10 cellular contexts compared by ENCODE assay signal in the genomic region with DNA sequence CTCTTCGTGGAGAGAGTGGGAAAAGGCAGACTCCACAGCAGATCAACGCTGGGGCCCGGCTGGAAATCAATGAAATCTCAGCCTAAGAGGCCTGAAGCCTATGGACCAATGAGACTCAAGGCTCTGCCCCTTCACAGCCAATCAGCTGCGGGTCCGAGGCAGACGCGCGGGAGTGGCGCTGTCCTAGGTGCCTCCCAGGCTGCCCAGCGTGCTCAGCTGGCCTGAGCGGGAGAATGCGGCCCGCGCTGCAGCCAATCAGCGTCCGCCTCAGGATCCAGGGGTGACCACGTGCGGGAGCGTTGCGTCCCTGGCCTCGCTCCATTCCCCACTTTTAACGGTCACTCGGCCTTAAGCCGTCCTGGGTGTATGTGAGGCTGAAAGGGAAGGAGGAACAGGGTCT. TPM values are rescaled to one million over a fixed set of nuclear protein-coding genes. Genes with fewer than 3 reads are reported as not detected.
A peak's percentile ranks its signal among the peaks of the same experiment; 100 is the strongest.
DNase-seq lines count a peak whose midpoint lies in the region; ATAC-seq and TF ChIP-seq lines count a peak whose summit lies in the region.
"Had no signal": no experiment of that assay in that cellular context is flagged by ENCODE, and none has a peak within 500 bp of the region (broad histone marks: within the 10 kb centered on the region; RNA-seq: fewer than 3 reads in every experiment).

A gene with protein sequence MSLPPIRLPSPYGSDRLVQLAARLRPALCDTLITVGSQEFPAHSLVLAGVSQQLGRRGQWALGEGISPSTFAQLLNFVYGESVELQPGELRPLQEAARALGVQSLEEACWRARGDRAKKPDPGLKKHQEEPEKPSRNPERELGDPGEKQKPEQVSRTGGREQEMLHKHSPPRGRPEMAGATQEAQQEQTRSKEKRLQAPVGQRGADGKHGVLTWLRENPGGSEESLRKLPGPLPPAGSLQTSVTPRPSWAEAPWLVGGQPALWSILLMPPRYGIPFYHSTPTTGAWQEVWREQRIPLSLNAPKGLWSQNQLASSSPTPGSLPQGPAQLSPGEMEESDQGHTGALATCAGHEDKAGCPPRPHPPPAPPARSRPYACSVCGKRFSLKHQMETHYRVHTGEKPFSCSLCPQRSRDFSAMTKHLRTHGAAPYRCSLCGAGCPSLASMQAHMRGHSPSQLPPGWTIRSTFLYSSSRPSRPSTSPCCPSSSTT (plus strand): TSS at position 341 of the 400 bp plus-strand sequence. CDS start 10,069 bp downstream, outside the sequence.

- TF ChIP-seq POLR2A in breast epithelium (IDR thresholded peaks at IDR 0.05) = no peak

- no peak within 1 kb of the TSS for H3K56ac ChIP-seq in H9 (ENCODE audit: insufficient read length, low read depth, low read length)

- H3K4me1 ChIP-seq in H9 (ENCODE audit: insufficient read depth, low read length) = no peaks in the 10 kb centered on the region
- H3K4me1 ChIP-seq in breast epithelium = no peaks in the 10 kb centered on the region

- no peaks in the 10 kb centered on the region for H3K9me3 ChIP-seq in H9 (ENCODE audit: control insufficient read depth, low read depth, low read length)
- no peaks in the 10 kb centered on the region for H3K9me3 ChIP-seq in breast epithelium
- H3K9me3 ChIP-seq: left ventricle myocardium inferior had no signal

- H3K36me3 ChIP-seq in breast epithelium = no peaks in the 10 kb centered on the region
- H3K36me3 ChIP-seq: left ventricle myocardium inferior, SJSA1 had no signal

- H2AK5ac ChIP-seq in H9 (ENCODE audit: insufficient read length, low read length) = no peak within 1 kb of the TSS

- H3K18ac ChIP-seq in H9 (ENCODE audit: insufficient read length, low read depth, low read length) = no peak within 1 kb of the TSS

- H3K36me3 Mint-ChIP-seq in H9 (ENCODE audit: insufficient read depth in 1 of 3, low read depth in 3 of 3) = peaks cover 0 to 7% (median 0%) of the 10 kb centered on the region in 3 experiments; a peak in 1 of 7 replicates
- H3K36me3 Mint-ChIP-seq in activated T-helper 1 cell treated with anti-CD3 and anti-CD28 coated beads, Interleukin-12 subunit alpha, Interleukin-12 subunit beta, Interleukin-2, Interleukin-4 antibody, amounts not matched to agents 30 ng/mL and 10 ng/mL and 1 ng/mL, durations not matched to agents 14 hours and 24 hours and 36 hours (ENCODE audit: low read depth) = peaks cover 2% of the 10 kb centered on the region

- peaks cover 33% of the 10 kb centered on the region for H3K27me3 Mint-ChIP-seq in H9 (ENCODE audit: low read depth)
- H3K27me3 Mint-ChIP-seq in activated T-helper 1 cell treated with anti-CD3 and anti-CD28 coated beads, Interleukin-12 subunit alpha, Interleukin-12 subunit beta, Interleukin-2, Interleukin-4 antibody, amounts not matched to agents 30 ng/mL and 10 ng/mL and 1 ng/mL, durations not matched to agents 14 hours and 24 hours and 36 hours (ENCODE audit: insufficient read depth) = no peaks in the 10 kb centered on the region

- H3K4me1 Mint-ChIP-seq in H9 = peaks cover 3 to 7% of the 10 kb centered on the region in 2 experiments
- H3K4me1 Mint-ChIP-seq in activated T-helper 1 cell treated with anti-CD3 and anti-CD28 coated beads, Interleukin-12 subunit alpha, Interleukin-12 subunit beta, Interleukin-2, Interleukin-4 antibody, amounts not matched to agents 30 ng/mL and 10 ng/mL and 1 ng/mL, durations not matched to agents 14 hours and 24 hours and 36 hours (ENCODE audit: low read depth) = peaks cover 11% of the 10 kb centered on the region

- DNase-seq in DMS153 treated with DMSO at 0.1 percent for 48 hours (lab: John Stamatoyannopoulos, UW; ENCODE audit: unreplicated experiment) (peak; percentile 31), H9 (peak; percentile 87), iPS-NIHi11 (ENCODE audit: low spot score) (peak; percentile 94), inferior parietal cortex (ENCODE audit: extremely low spot score) (no peak), HEK293T (ENCODE audit: extremely low spot score) (no peak), breast epithelium (ENCODE audit: low spot score in 2 of 2) (no peak)
- DNase-seq in activated T-helper 1 cell treated with anti-CD3 and anti-CD28 coated beads, Interleukin-12 subunit alpha, Interleukin-12 subunit beta, Interleukin-2, Interleukin-4 antibody, amounts not matched to agents 30 ng/mL and 10 ng/mL and 1 ng/mL, durations not matched to agents 14 hours and 24 hours and 36 hours (ENCODE audit: low spot score) = no peak
- DNase-seq: left ventricle myocardium inferior had no signal

- no peak within 1 kb of the TSS for H2BK20ac ChIP-seq in H9 (ENCODE audit: low read depth, low read length, poor library complexity, severe bottlenecking)

- CTCF ChIA-PET in HEK293T (lab: Yijun Ruan, JAX) = no interaction called here

- no peak for TF ChIP-seq CTCF in H9 (conservative IDR thresholded peaks at IDR 0.05)
- no peak for TF ChIP-seq CTCF in breast epithelium (IDR thresholded peaks at IDR 0.05)

- peak within 1 kb of the TSS in 1 of 2 experiments; percentile 95; a peak in 2 of 5 replicates for H3K4me3 Mint-ChIP-seq in H9
- H3K4me3 Mint-ChIP-seq in activated T-helper 1 cell treated with anti-CD3 and anti-CD28 coated beads, Interleukin-12 subunit alpha, Interleukin-12 subunit beta, Interleukin-2, Interleukin-4 antibody, amounts not matched to agents 30 ng/mL and 10 ng/mL and 1 ng/mL, durations not matched to agents 14 hours and 24 hours and 36 hours = no peak within 1 kb of the TSS

- H3K27ac Mint-ChIP-seq in H9 = no peak within 1 kb of the TSS
- no peak within 1 kb of the TSS for H3K27ac Mint-ChIP-seq in activated T-helper 1 cell treated with anti-CD3 and anti-CD28 coated beads, Interleukin-12 subunit alpha, Interleukin-12 subunit beta, Interleukin-2, Interleukin-4 antibody, amounts not matched to agents 30 ng/mL and 10 ng/mL and 1 ng/mL, durations not matched to agents 14 hours and 24 hours and 36 hours

- H3K27me3 ChIP-seq in H9 (ENCODE audit: insufficient read depth, low read length) (no peaks in the 10 kb centered on the region), breast epithelium (no peaks in the 10 kb centered on the region)

- H3K79me2 ChIP-seq in H9 (ENCODE audit: insufficient read depth, low read length) = no peaks in the 10 kb centered on the region

- no peak for ATAC-seq in HG03460 (IDR thresholded peaks at IDR 0.05; ENCODE audit: unreplicated experiment)

- intact Hi-C loops in activated T-helper 1 cell treated with anti-CD3 and anti-CD28 coated beads, Interleukin-12 subunit alpha, Interleukin-12 subunit beta, Interleukin-2, Interleukin-4 antibody, amounts not matched to agents 30 ng/mL and 10 ng/mL and 1 ng/mL, durations not matched to agents 14 hours and 24 hours and 36 hours (cut with micrococcal nuclease) = no loop called here
- intact Hi-C loops in breast epithelium (cut with DNase I; ENCODE audit: low total_unique reads) = no loop called here

- H2BK120ac ChIP-seq in H9 (ENCODE audit: low read depth, low read length, poor library complexity, severe bottlenecking) = no peak within 1 kb of the TSS

- H3K4me3 ChIP-seq in breast epithelium = no peak within 1 kb of the TSS
- H3K4me3 ChIP-seq: SJSA1 had no signal

- H3K9me3 Mint-ChIP-seq in H9 = peaks cover 0 to 4% of the 10 kb centered on the region in 2 experiments; a peak in 1 of 5 replicates
- H3K9me3 Mint-ChIP-seq in activated T-helper 1 cell treated with anti-CD3 and anti-CD28 coated beads, Interleukin-12 subunit alpha, Interleukin-12 subunit beta, Interleukin-2, Interleukin-4 antibody, amounts not matched to agents 30 ng/mL and 10 ng/mL and 1 ng/mL, durations not matched to agents 14 hours and 24 hours and 36 hours = no peaks in the 10 kb centered on the region

- POLR2A ChIA-PET in HEK293T (lab: Yijun Ruan, JAX) = interaction anchor here (2.4 kb wide), 1 partner anchor 44 kb away, joined by 15 read pairs; a partner anchor contains a TSS

- H3K27ac ChIP-seq in H9 (ENCODE audit: insufficient read length, low read depth, low read length) (no peak within 1 kb of the TSS), breast epithelium (no peak within 1 kb of the TSS)
- H3K27ac ChIP-seq: SJSA1 had no signal

- no peak within 1 kb of the TSS for H2BK12ac ChIP-seq in H9 (ENCODE audit: insufficient read length, low read depth, low read length)

- no peak within 1 kb of the TSS for H2AFZ ChIP-seq in H9 (ENCODE audit: low read length)

- no peak within 1 kb of the TSS for H3K9ac ChIP-seq in H9 (ENCODE audit: extremely low read depth, insufficient read length, low read length)

- no peak within 1 kb of the TSS for H4K91ac ChIP-seq in H9 (ENCODE audit: insufficient read length, low read depth, low read length)

- H3K23ac ChIP-seq in H9 (ENCODE audit: insufficient read length, low read depth, low read length) = no peak within 1 kb of the TSS

- H3K4me2 ChIP-seq in H9 (ENCODE audit: insufficient read depth, insufficient read length, low read length) = no peak within 1 kb of the TSS

- peaks cover 4% of the 10 kb centered on the region for H3K23me2 ChIP-seq in H9 (ENCODE audit: insufficient read length, low read depth, low read length, poor library complexity, severe bottlenecking)

- H4K20me1 ChIP-seq in H9 (ENCODE audit: control insufficient read depth, insufficient read depth, insufficient read length) = no peaks in the 10 kb centered on the region

- H3K14ac ChIP-seq in H9 (ENCODE audit: insufficient read depth, low read length) = no peak within 1 kb of the TSS

- no peaks in the 10 kb centered on the region for H3K79me1 ChIP-seq in H9 (ENCODE audit: insufficient read depth, low read depth, low read length, poor library complexity, severe bottlenecking)

- no peak within 1 kb of the TSS for H3T11ph ChIP-seq in H9 (ENCODE audit: low read length)

- no peak within 1 kb of the TSS for H4K5ac ChIP-seq in H9 (ENCODE audit: insufficient read length, low read depth, low read length)

- WGBS in H9 (ENCODE audit: extremely low coverage, insufficient read length, low lambda C conversion rate) = no CpG with 5 or more reads among the region's 24 CpGs

- H2BK5ac ChIP-seq in H9 (ENCODE audit: insufficient read length, low read length) = no peak within 1 kb of the TSS

- no peak within 1 kb of the TSS for H3K4ac ChIP-seq in H9 (ENCODE audit: low read depth, low read length)

- no peak within 1 kb of the TSS for H4K8ac ChIP-seq in H9 (replicated peaks; ENCODE audit: insufficient read length, low read depth, low read length)

- no peak within 1 kb of the TSS for H2BK15ac ChIP-seq in H9 (ENCODE audit: low read depth, low read length)

TF ChIP-seq in HEK293T, 16 proteins besides CTCF, POLR2A, EP300 and RAD21 (continues in another document):
- TF ChIP-seq NFRKB (IDR thresholded peaks at IDR 0.05) (no peak), SP1 (IDR thresholded peaks at IDR 0.05) (no peak), FOXA1 (IDR thresholded peaks at IDR 0.05) (no peak), SUZ12 (IDR thresholded peaks at IDR 0.05) (no peak), ELF4 (IDR thresholded peaks at IDR 0.05) (no peak), BHLHE40 (IDR thresholded peaks at IDR 0.05; ENCODE audit: borderline replicate concordance) (no peak), ARNT (IDR thresholded peaks at IDR 0.05) (no peak), HDGF (IDR thresholded peaks at IDR 0.05; ENCODE audit: borderline replicate concordance) (no peak), L3MBTL2 (conservative IDR thresholded peaks at IDR 0.05) (no peak)

RNA-seq across cellular contexts. Expression of the gene that starts here (rescaled TPM):
- total RNA-seq in H9 (2021) (0.13 TPM in 1 of 2 replicates, not detected in the other), breast epithelium (under 1 TPM in 1 of 3 donors, not detected in 2; 0.33 TPM)
- total RNA-seq in activated T-helper 1 cell treated with anti-CD3 and anti-CD28 coated beads, Interleukin-12 subunit alpha, Interleukin-12 subunit beta, Interleukin-2, Interleukin-4 antibody, amounts not matched to agents 30 ng/mL and 10 ng/mL and 1 ng/mL, durations not matched to agents 14 hours and 24 hours and 36 hours = 126 TPM in 2 replicates
- total RNA-seq: left ventricle myocardium inferior, SJSA1 had no signal

Comparison
In these comparisons a context has a peak if more than half of its experiments do, and no peak if none do; other contexts are left out.
1. RNA of the gene that starts here (total RNA-seq): 126 TPM in activated T-helper 1 cell treated with anti-CD3 and anti-CD28 coated beads, Interleukin-12 subunit alpha, Interleukin-12 subunit beta, Interleukin-2, Interleukin-4 antibody, amounts not matched to agents 30 ng/mL and 10 ng/mL and 1 ng/mL, durations not matched to agents 14 hours and 24 hours and 36 hours; 0.13 TPM in H9 and 0.33 TPM in breast epithelium; every median in the first group is over 10 times any median in the second.
2. Peak in DNase-seq in H9; RNA of the gene not detected or under 1 TPM.
3. DNase-seq: peak in DMS153 treated with DMSO at 0.1 percent for 48 hours (single experiment) and iPS-NIHi11 (single experiment); none in activated T-helper 1 cell treated with anti-CD3 and anti-CD28 coated beads, Interleukin-12 subunit alpha, Interleukin-12 subunit beta, Interleukin-2, Interleukin-4 antibody, amounts not matched to agents 30 ng/mL and 10 ng/mL and 1 ng/mL, durations not matched to agents 14 hours and 24 hours and 36 hours (single experiment), inferior parietal cortex (single experiment), HEK293T (single experiment) and breast epithelium (0 of 2).